ENCODE assay signal across 11 cellular contexts in the genomic region with DNA sequence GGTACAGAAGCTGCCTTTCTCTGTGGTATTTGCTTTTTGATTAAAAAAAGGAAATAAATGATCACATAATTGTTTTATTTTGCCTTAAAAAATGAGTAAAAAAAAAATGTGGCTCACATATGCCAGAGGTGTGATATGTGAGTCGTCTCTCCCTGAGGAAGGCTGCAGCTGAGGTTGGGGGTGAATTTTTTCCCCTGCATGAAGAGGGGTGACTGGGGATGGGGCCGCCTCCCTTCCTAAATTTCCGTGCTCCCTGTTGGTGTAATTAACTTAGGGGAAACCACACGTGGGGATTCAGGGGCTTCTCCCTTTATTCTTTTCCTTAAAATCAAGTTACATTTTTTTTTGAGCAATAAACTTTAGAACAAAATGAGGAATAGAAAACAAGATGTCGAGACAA.
"Had no signal": no experiment of that assay in that cellular context is flagged by ENCODE, and none has a peak within 500 bp of the region (broad histone marks: within the 10 kb centered on the region; RNA-seq: fewer than 3 reads in every experiment).

No MANE protein-coding gene starts in this region.

- H3K9me3 ChIP-seq: HAP-1 had no signal

- H3K4me2 ChIP-seq: GM23338 had no signal

- H2AFZ ChIP-seq: GM23248, GM23338 had no signal

- H3K27ac ChIP-seq: GM23248 had no signal

- H3K4me1 ChIP-seq: HAP-1 had no signal

- H3K4me3 ChIP-seq: GM23248, GM23338, HAP-1 had no signal

- H3K9ac ChIP-seq: GM23248 had no signal

- H3K4me3 Mint-ChIP-seq: GM23338, H9, HFFc6 had no signal

- ATAC-seq: GM23338, HCT116 had no signal

- H3K27ac Mint-ChIP-seq: GM23338, H9, HFFc6 had no signal

- H3K36me3 ChIP-seq: HAP-1 had no signal

- DNase-seq: GM23248, GOT3, H7, H9, HCEC 1CT, HFFc6 had no signal

- FAIRE-seq: H1, H54 had no signal
